ENCODE assay signal across 1 cellular context in genomic region chr2:25029183-25029554, GRCh38.
TF ChIP-seq lines count a peak whose summit lies in the region.

No MANE protein-coding gene starts in this region.

TF ChIP-seq in HCT116, 20 proteins besides CTCF, POLR2A, EP300 and RAD21 (continued from another document):
- TF ChIP-seq CBX3 (IDR thresholded peaks at IDR 0.05; ENCODE audit: low read depth) (no peak), TCF7L2 (IDR thresholded peaks at IDR 0.05; ENCODE audit: borderline replicate concordance, extremely low read depth, insufficient read depth, insufficient read length) (no peak), FOSL1 (IDR thresholded peaks at IDR 0.05; ENCODE audit: low read depth) (no peak), MAX (IDR thresholded peaks at IDR 0.05) (no peak)
